1 cellular context compared by ENCODE assay signal in the genomic region with DNA sequence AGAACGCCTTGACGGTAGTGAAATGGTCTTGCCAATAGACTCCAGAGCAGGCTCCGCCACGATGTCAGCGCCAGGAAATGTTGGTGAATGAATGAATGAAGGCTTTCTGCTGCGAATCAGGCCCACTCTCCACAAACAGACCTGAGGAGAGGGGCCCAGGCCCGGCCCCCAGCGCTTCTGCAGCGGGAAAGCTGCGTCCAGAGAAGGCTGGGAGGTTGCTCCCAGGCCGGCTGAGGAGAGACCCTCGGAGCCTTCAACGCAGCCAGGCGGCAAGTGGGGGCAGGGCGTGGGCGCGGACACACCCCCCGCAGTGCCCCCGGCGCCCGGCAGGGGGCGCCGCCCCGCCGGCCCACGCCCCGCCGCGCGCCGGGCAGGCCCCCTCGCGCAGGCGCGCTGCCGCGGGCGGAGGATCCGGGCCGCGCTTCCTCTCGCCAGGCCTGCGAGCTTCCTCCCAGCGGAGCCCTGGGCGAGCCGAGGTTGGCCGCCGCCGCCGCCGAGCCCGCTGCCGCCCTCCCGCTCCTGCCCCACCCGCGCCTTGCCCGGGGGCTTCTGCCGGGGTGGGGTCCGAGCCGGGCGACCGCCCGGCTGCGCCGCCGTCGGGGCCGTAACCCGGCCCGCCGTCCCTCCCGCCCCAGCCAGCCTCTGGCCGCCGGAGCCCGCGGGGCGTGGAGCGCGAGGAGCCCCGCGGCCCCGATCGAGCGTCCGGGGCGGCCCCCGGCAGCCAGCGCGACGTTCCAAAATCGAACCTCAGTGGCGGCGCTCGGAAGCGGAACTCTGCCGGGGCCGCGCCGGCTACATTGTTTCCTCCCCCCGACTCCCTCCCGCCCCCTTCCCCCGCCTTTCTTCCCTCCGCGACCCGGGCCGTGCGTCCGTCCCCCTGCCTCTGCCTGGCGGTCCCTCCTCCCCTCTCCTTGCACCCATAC.
TF ChIP-seq lines count a peak whose summit lies in the region.

Gene CSK (plus strand): TSS at position 408 of the 923 bp plus-strand sequence. CDS start 16,218 bp downstream, outside the sequence.

TF ChIP-seq in HEK293, 187 proteins besides CTCF, POLR2A, EP300 and RAD21 (continued from another document):
- 0 out of 2 replicates have a peak, but pooled peaks have one; percentile 14 for TF ChIP-seq PRDM10 (tag by site-specific recombination; IDR thresholded peaks at IDR 0.05)
- peak; percentile 82 for TF ChIP-seq PATZ1 (tag by site-specific recombination; IDR thresholded peaks at IDR 0.05)
- peak; percentile 52 for TF ChIP-seq SP3 (tag by site-specific recombination; IDR thresholded peaks at IDR 0.05)
- 0 out of 2 replicates have a peak, but pooled peaks have one; percentile 31 for TF ChIP-seq ZNF629 (tag by site-specific recombination; IDR thresholded peaks at IDR 0.05)
- TF ChIP-seq ZIC2 (tag by site-specific recombination; IDR thresholded peaks at IDR 0.05), result no peak
- peak; percentile 80 for TF ChIP-seq GLIS2 (tag by site-specific recombination; IDR thresholded peaks at IDR 0.05)
- TF ChIP-seq OSR2 (tag by site-specific recombination; IDR thresholded peaks at IDR 0.05), result no peak
- TF ChIP-seq, protein P1, sequence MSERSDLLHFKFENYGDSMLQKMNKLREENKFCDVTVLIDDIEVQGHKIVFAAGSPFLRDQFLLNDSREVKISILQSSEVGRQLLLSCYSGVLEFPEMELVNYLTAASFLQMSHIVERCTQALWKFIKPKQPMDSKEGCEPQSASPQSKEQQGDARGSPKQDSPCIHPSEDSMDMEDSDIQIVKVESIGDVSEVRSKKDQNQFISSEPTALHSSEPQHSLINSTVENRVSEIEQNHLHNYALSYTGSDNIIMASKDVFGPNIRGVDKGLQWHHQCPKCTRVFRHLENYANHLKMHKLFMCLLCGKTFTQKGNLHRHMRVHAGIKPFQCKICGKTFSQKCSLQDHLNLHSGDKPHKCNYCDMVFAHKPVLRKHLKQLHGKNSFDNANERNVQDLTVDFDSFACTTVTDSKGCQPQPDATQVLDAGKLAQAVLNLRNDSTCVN (tag by site-specific recombination; optimal IDR thresholded peaks at IDR 0.05), result peak; percentile 16
- peak; percentile 32; the same call in 1 of the 2 replicates for TF ChIP-seq ZBTB7A (tag by site-specific recombination; IDR thresholded peaks at IDR 0.05; ENCODE audit: low read depth)
- 0 out of 2 replicates have a peak, but pooled peaks have one; percentile 19 for TF ChIP-seq ZNF335 (tag by site-specific recombination; conservative IDR thresholded peaks at IDR 0.05)
- TF ChIP-seq ZNF214 (tag by site-specific recombination; IDR thresholded peaks at IDR 0.05; ENCODE audit: borderline replicate concordance), result no peak
- TF ChIP-seq ZNF768 (tag by site-specific recombination; IDR thresholded peaks at IDR 0.05), result no peak
